1 cellular context compared by ENCODE assay signal in genomic region chr17:29590261-29590978, GRCh38.
TF ChIP-seq lines count a peak whose summit lies in the region.

No MANE protein-coding gene starts in this region.

TF ChIP-seq in HepG2, 621 proteins besides CTCF, POLR2A, EP300 and RAD21 (continues in another document):
- TF ChIP-seq ZNF572 (CRISPR knock-in tag; IDR thresholded peaks at IDR 0.05) = no peak
- no peak for TF ChIP-seq FLYWCH1 (CRISPR knock-in tag; IDR thresholded peaks at IDR 0.05)
- TF ChIP-seq HMGA1 (CRISPR knock-in tag; conservative IDR thresholded peaks at IDR 0.05) = no peak
- no peak for TF ChIP-seq ZNF770 (CRISPR knock-in tag; IDR thresholded peaks at IDR 0.05)
- TF ChIP-seq ZNF33A (CRISPR knock-in tag; IDR thresholded peaks at IDR 0.05; ENCODE audit: borderline replicate concordance) = no peak
- no peak for TF ChIP-seq TCF12 (IDR thresholded peaks at IDR 0.05)
- 0 out of 2 replicates have a peak, but pooled peaks have one; percentile 47 for TF ChIP-seq TCF12 (CRISPR knock-in tag; IDR thresholded peaks at IDR 0.05)
- TF ChIP-seq ZNF343 (CRISPR knock-in tag; IDR thresholded peaks at IDR 0.05) = no peak
- TF ChIP-seq ZFP41 (CRISPR knock-in tag; IDR thresholded peaks at IDR 0.05; ENCODE audit: borderline replicate concordance) = no peak
- no peak for TF ChIP-seq ZNF354B (CRISPR knock-in tag; IDR thresholded peaks at IDR 0.05)
- no peak for TF ChIP-seq DMTF1 (CRISPR knock-in tag; IDR thresholded peaks at IDR 0.05)
- no peak for TF ChIP-seq MXD3 (CRISPR knock-in tag; IDR thresholded peaks at IDR 0.05)
- TF ChIP-seq ZNF512 (CRISPR knock-in tag; IDR thresholded peaks at IDR 0.05) = no peak
- no peak for TF ChIP-seq PAXIP1 (CRISPR knock-in tag; conservative IDR thresholded peaks at IDR 0.05)
- no peak for TF ChIP-seq NONO (IDR thresholded peaks at IDR 0.05)
- peak; percentile 75 for TF ChIP-seq NONO (CRISPR knock-in tag; conservative IDR thresholded peaks at IDR 0.05)
- TF ChIP-seq HNRNPLL (IDR thresholded peaks at IDR 0.05; ENCODE audit: low read depth, low read length, poor library complexity, severe bottlenecking) = no peak
- TF ChIP-seq ZBTB26 (CRISPR knock-in tag; IDR thresholded peaks at IDR 0.05; ENCODE audit: borderline replicate concordance) = no peak
- no peak for TF ChIP-seq ZNF564 (CRISPR knock-in tag; IDR thresholded peaks at IDR 0.05)
- TF ChIP-seq SRSF1 (optimal IDR thresholded peaks at IDR 0.05; ENCODE audit: low read depth, low read length) = no peak
- TF ChIP-seq BATF2 (CRISPR knock-in tag; IDR thresholded peaks at IDR 0.05) = 0 out of 2 replicates have a peak, but pooled peaks have one; percentile 43
- TF ChIP-seq ZNF317 (CRISPR knock-in tag; IDR thresholded peaks at IDR 0.05) = no peak
- no peak for TF ChIP-seq ZNF484 (CRISPR knock-in tag; IDR thresholded peaks at IDR 0.05; ENCODE audit: borderline replicate concordance, low read depth)
- no peak for TF ChIP-seq NR0B2 (CRISPR knock-in tag; IDR thresholded peaks at IDR 0.05)
- TF ChIP-seq ERF (CRISPR knock-in tag; IDR thresholded peaks at IDR 0.05) = no peak
- TF ChIP-seq KLF15 (CRISPR knock-in tag; IDR thresholded peaks at IDR 0.05; ENCODE audit: borderline replicate concordance) = no peak
- TF ChIP-seq SIX4 (CRISPR knock-in tag; IDR thresholded peaks at IDR 0.05) = no peak
- TF ChIP-seq BCLAF1 (IDR thresholded peaks at IDR 0.05) = no peak
- 0 out of 2 replicates have a peak, but pooled peaks have one; percentile 42 for TF ChIP-seq ZNF616 (CRISPR knock-in tag; IDR thresholded peaks at IDR 0.05; ENCODE audit: low read depth)
- TF ChIP-seq HBP1 (CRISPR knock-in tag; IDR thresholded peaks at IDR 0.05; ENCODE audit: low read depth) = no peak
- no peak for TF ChIP-seq ZNF816 (CRISPR knock-in tag; IDR thresholded peaks at IDR 0.05; ENCODE audit: borderline replicate concordance)
- TF ChIP-seq ZBED4 (CRISPR knock-in tag; IDR thresholded peaks at IDR 0.05; ENCODE audit: borderline replicate concordance) = no peak
- no peak for TF ChIP-seq ATF1 (CRISPR knock-in tag; IDR thresholded peaks at IDR 0.05)
- no peak for TF ChIP-seq ZNF34 (CRISPR knock-in tag; IDR thresholded peaks at IDR 0.05; ENCODE audit: borderline replicate concordance)
- no peak for TF ChIP-seq MAFF (IDR thresholded peaks at IDR 0.05; ENCODE audit: low read depth, low read length)
- no peak for TF ChIP-seq ELK4 (CRISPR knock-in tag; IDR thresholded peaks at IDR 0.05; ENCODE audit: borderline replicate concordance)
